ENCODE assay signal across 9 cellular contexts in genomic region chr1:202029171-202029665, GRCh38. TPM values are rescaled to one million over a fixed set of nuclear protein-coding genes. Genes with fewer than 3 reads are reported as not detected.
DNase-seq lines count a peak whose midpoint lies in the region; ATAC-seq and TF ChIP-seq lines count a peak whose summit lies in the region.
"Had no signal": no experiment of that assay in that cellular context is flagged by ENCODE, and none has a peak within 500 bp of the region (broad histone marks: within the 10 kb centered on the region; RNA-seq: fewer than 3 reads in every experiment).

No MANE protein-coding gene starts in this region.

- H3K36me3 Mint-ChIP-seq in MCF 10A (ENCODE audit: insufficient read depth, unreplicated experiment): no peaks in the 10 kb centered on the region
- H3K36me3 Mint-ChIP-seq: activated naive CD4-positive, alpha-beta T cell treated with anti-CD3 and anti-CD28 coated beads, Interleukin-2, amount 50 U/mL, for 24 hours had no signal

- peaks cover 0 to under 1% of the 10 kb centered on the region in 2 donors for H3K4me1 ChIP-seq in neuronal stem cell (ENCODE audit: control insufficient read depth in 2 of 2, insufficient read depth in 1 of 2, low read depth in 1 of 2, low read length in 2 of 2)

- intact Hi-C loops in MCF 10A (cut with micrococcal nuclease): no loop called here

- peaks cover 28% of the 10 kb centered on the region for H3K4me1 Mint-ChIP-seq in MCF 10A (ENCODE audit: insufficient read depth, unreplicated experiment)
- H3K4me1 Mint-ChIP-seq in stimulated activated naive CD8-positive, alpha-beta T cell treated with anti-CD3 and anti-CD28 coated beads, Interleukin-15, amount 100 ng/mL, for 72 hours: no peaks in the 10 kb centered on the region

- DNase-seq in EL: peak; percentile 87
- DNase-seq in NCI-H2107 treated with DMSO at 0.1 percent for 48 hours (lab: John Stamatoyannopoulos, UW; ENCODE audit: unreplicated experiment): peak; percentile 96
- peak; percentile 94 for DNase-seq in MCF 10A (ENCODE audit: unreplicated experiment)
- peak; percentile 58 for DNase-seq in non-pigmented ciliary epithelial cell (ENCODE audit: low read depth)
- DNase-seq in stimulated activated naive CD8-positive, alpha-beta T cell treated with anti-CD3 and anti-CD28 coated beads, Interleukin-15, amount 100 ng/mL, for 72 hours: no peak
- no peak for DNase-seq in neuronal stem cell (ENCODE audit: low spot score)

- no peak overlapping the region for H2BK12ac ChIP-seq in neuronal stem cell (ENCODE audit: low read length)

- no peak overlapping the region for H2AFZ ChIP-seq in neuronal stem cell (ENCODE audit: low read length)

- no peak overlapping the region for H3K18ac ChIP-seq in neuronal stem cell (ENCODE audit: low read length)

- H3K9ac ChIP-seq in neuronal stem cell (ENCODE audit: low read depth, low read length, poor library complexity): no peak overlapping the region

- H3K9me3 Mint-ChIP-seq in MCF 10A (ENCODE audit: unreplicated experiment): no peaks in the 10 kb centered on the region
- H3K9me3 Mint-ChIP-seq in stimulated activated naive CD8-positive, alpha-beta T cell treated with anti-CD3 and anti-CD28 coated beads, Interleukin-15, amount 100 ng/mL, for 72 hours: no peaks in the 10 kb centered on the region
- H3K9me3 Mint-ChIP-seq: activated naive CD4-positive, alpha-beta T cell treated with anti-CD3 and anti-CD28 coated beads, Interleukin-2, amount 50 U/mL, for 24 hours had no signal

- no peaks in the 10 kb centered on the region for H3K79me1 ChIP-seq in neuronal stem cell (ENCODE audit: low read depth, low read length)

- H3K9me3 ChIP-seq in neuronal stem cell (replicated peaks in 1 of 2; ENCODE audit: control insufficient read depth in 2 of 2, insufficient read depth in 1 of 2, low read depth in 1 of 2, low read length in 2 of 2): no peaks in the 10 kb centered on the region

- no peak overlapping the region for H3K23ac ChIP-seq in neuronal stem cell (ENCODE audit: low read depth, low read length, poor library complexity)

- no peaks in the 10 kb centered on the region for H3K36me3 ChIP-seq in neuronal stem cell (replicated peaks in 1 of 2; ENCODE audit: control insufficient read depth in 2 of 2, insufficient read depth in 2 of 2, low read length in 2 of 2)

- POLR2A ChIA-PET in MCF 10A (lab: Yijun Ruan, JAX): interaction anchor here (0.6 to 4.9 kb wide), 11 partner anchors 13 to 1618 kb away, joined by 3 to 23 read pairs (median 3); partner anchors contain the start of gene IPO9

- WGBS in neuronal stem cell (ENCODE audit: extremely low coverage in 2 of 2, insufficient read length in 2 of 2, insufficient replicate concordance in 1 of 2), 2 donors: no CpG with 5 or more reads among the region's 5 CpGs

- peaks cover 0 to 4% (median 0%) of the 10 kb centered on the region in 3 experiments for H3K27me3 ChIP-seq in neuronal stem cell (ENCODE audit: control insufficient read depth in 3 of 3, insufficient read depth in 3 of 3, low read depth in 1 of 3, low read length in 3 of 3)

- no peak for TF ChIP-seq CTCF in MCF 10A (IDR thresholded peaks at IDR 0.05; ENCODE audit: unreplicated experiment)

- H3K4me3 Mint-ChIP-seq in MCF 10A (ENCODE audit: unreplicated experiment): no peak overlapping the region
- H3K4me3 Mint-ChIP-seq in stimulated activated naive CD8-positive, alpha-beta T cell treated with anti-CD3 and anti-CD28 coated beads, Interleukin-15, amount 100 ng/mL, for 72 hours: no peak overlapping the region
- H3K4me3 Mint-ChIP-seq: activated naive CD4-positive, alpha-beta T cell treated with anti-CD3 and anti-CD28 coated beads, Interleukin-2, amount 50 U/mL, for 24 hours had no signal

- H2AK5ac ChIP-seq in neuronal stem cell (ENCODE audit: low read depth, low read length): no peak overlapping the region

- no peak overlapping the region for H4K8ac ChIP-seq in neuronal stem cell (ENCODE audit: low read depth, low read length)

- H3K14ac ChIP-seq in neuronal stem cell (ENCODE audit: low read length): no peak overlapping the region

- no peak for ATAC-seq in stimulated activated naive CD8-positive, alpha-beta T cell treated with anti-CD3 and anti-CD28 coated beads, Interleukin-15, amount 100 ng/mL, for 72 hours
- ATAC-seq in HG03354 (IDR thresholded peaks at IDR 0.05; ENCODE audit: poor library complexity, severe bottlenecking, unreplicated experiment) (no peak), GM21737 (IDR thresholded peaks at IDR 0.05; ENCODE audit: unreplicated experiment) (no peak)

- peak overlapping the region; percentile 89 for H3K27ac Mint-ChIP-seq in MCF 10A (ENCODE audit: low read depth, unreplicated experiment)
- no peak overlapping the region for H3K27ac Mint-ChIP-seq in stimulated activated naive CD8-positive, alpha-beta T cell treated with anti-CD3 and anti-CD28 coated beads, Interleukin-15, amount 100 ng/mL, for 72 hours
- H3K27ac Mint-ChIP-seq: activated naive CD4-positive, alpha-beta T cell treated with anti-CD3 and anti-CD28 coated beads, Interleukin-2, amount 50 U/mL, for 24 hours had no signal

- H3K4ac ChIP-seq in neuronal stem cell (ENCODE audit: low read length): no peak overlapping the region

- no peak overlapping the region for H2BK5ac ChIP-seq in neuronal stem cell (ENCODE audit: low read length)

- no peak overlapping the region for H2BK120ac ChIP-seq in neuronal stem cell (ENCODE audit: low read depth, low read length)

- CTCF ChIA-PET in MCF 10A (lab: Yijun Ruan, JAX): interaction anchor here (0.5 to 1.7 kb wide), 11 partner anchors 14 to 108 kb away, joined by 3 to 7 read pairs (median 4); no protein-coding TSS in a partner anchor

- no peak overlapping the region for H3K4me3 ChIP-seq in neuronal stem cell (ENCODE audit: low read length in 2 of 2)

- peaks cover 30% of the 10 kb centered on the region for H3K27me3 Mint-ChIP-seq in MCF 10A (ENCODE audit: insufficient read depth, unreplicated experiment)
- no peaks in the 10 kb centered on the region for H3K27me3 Mint-ChIP-seq in stimulated activated naive CD8-positive, alpha-beta T cell treated with anti-CD3 and anti-CD28 coated beads, Interleukin-15, amount 100 ng/mL, for 72 hours
- H3K27me3 Mint-ChIP-seq: activated naive CD4-positive, alpha-beta T cell treated with anti-CD3 and anti-CD28 coated beads, Interleukin-2, amount 50 U/mL, for 24 hours had no signal

- no TSS peak for BruUV-seq in MCF 10A (replicated peaks; lab: Mats Ljungman, UMichigan)

- no peak overlapping the region for H2BK15ac ChIP-seq in neuronal stem cell (ENCODE audit: low read length)

- H4K91ac ChIP-seq in neuronal stem cell (ENCODE audit: low read depth, low read length, poor library complexity): no peak overlapping the region

- no peak overlapping the region for H3K4me2 ChIP-seq in neuronal stem cell (ENCODE audit: insufficient read depth, low read length, poor library complexity, severe bottlenecking)

- no peak overlapping the region for H3K27ac ChIP-seq in neuronal stem cell (replicated peaks; ENCODE audit: low read length)

RNA-seq across cellular contexts. Expression of gene ELF3, which starts 18.8 kb away (rescaled TPM):
- 0.10 and 0.33 TPM in 2 replicates for total RNA-seq in MCF 10A (2022)
- polyA plus RNA-seq in neuronal stem cell (2013, experiment 1 of 2): 2.7 TPM
- 2.6 TPM for polyA plus RNA-seq in neuronal stem cell (2013, experiment 2 of 2)

RNA-seq across cellular contexts. Expression of gene RNPEP, which starts 46.8 kb away (rescaled TPM):
- 147 and 155 TPM in 2 replicates for total RNA-seq in MCF 10A (2022)
- polyA plus RNA-seq in neuronal stem cell (2013, experiment 1 of 2): 27.2 TPM
- 27.7 TPM for polyA plus RNA-seq in neuronal stem cell (2013, experiment 2 of 2)

Comparison
In these comparisons a context has a peak if more than half of its experiments do, and no peak if none do; other contexts are left out.
1. DNase-seq: peak in EL (single experiment), NCI-H2107 treated with DMSO at 0.1 percent for 48 hours (single experiment), MCF 10A (single experiment) and non-pigmented ciliary epithelial cell (single experiment); none in stimulated activated naive CD8-positive, alpha-beta T cell treated with anti-CD3 and anti-CD28 coated beads, Interleukin-15, amount 100 ng/mL, for 72 hours (0 of 2) and neuronal stem cell (single experiment).